24 cellular contexts compared by ENCODE assay signal in the genomic region with DNA sequence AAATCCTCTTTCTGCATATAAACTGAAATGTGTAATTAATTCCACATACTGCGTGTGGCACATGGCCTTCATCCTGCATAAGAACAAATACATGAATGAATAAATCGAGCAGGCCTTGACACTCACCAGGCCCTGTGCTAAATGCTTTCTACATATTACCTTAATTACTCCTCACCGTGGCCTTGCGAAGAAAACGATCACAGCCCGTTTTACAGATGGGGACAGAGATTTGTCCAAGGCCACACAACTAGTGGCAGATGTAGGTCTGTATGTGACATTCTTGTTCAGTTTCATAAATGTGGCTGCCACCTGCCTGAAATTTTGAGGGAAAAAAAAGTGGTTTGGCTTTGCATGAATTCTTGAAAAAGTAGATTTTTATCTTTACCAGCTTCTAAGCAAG.
"Had no signal": no experiment of that assay in that cellular context is flagged by ENCODE, and none has a peak within 500 bp of the region (broad histone marks: within the 10 kb centered on the region; RNA-seq: fewer than 3 reads in every experiment).

No MANE protein-coding gene starts in this region.

- H3K4me3 Mint-ChIP-seq: activated CD4-positive, alpha-beta memory T cell treated with anti-CD3 and anti-CD28 coated beads, Interleukin-2, amount 10 ng/mL, durations not matched to agents 7 days and 5 days; activated CD4-positive, alpha-beta T cell treated with anti-CD3 and anti-CD28 coated beads, Interleukin-2, amount 10 ng/mL, durations not matched to agents 7 days and 5 days; activated naive CD4-positive, alpha-beta T cell treated with anti-CD3 and anti-CD28 coated beads, Interleukin-2, amount 10 ng/mL, durations not matched to agents 7 days and 5 days; activated naive CD8-positive, alpha-beta T cell treated with anti-CD3 and anti-CD28 coated beads for 36 hours; activated T-cell treated with anti-CD3 and anti-CD28 coated beads, Interleukin-2, amount 50 U/mL, for 72 hours; T-cell had no signal

- H3K36me3 ChIP-seq: Peyer's patch, SJCRH30 had no signal

- ATAC-seq: activated T-cell treated with anti-CD3 and anti-CD28 coated beads, Interleukin-2, amount 50 U/mL, for 72 hours; T-cell had no signal

- H3K36me3 Mint-ChIP-seq: activated naive CD4-positive, alpha-beta T cell treated with anti-CD3 and anti-CD28 coated beads, Interleukin-2, amount 10 ng/mL, durations not matched to agents 7 days and 5 days; activated naive CD8-positive, alpha-beta T cell treated with anti-CD3 and anti-CD28 coated beads for 36 hours; T-cell had no signal

- H3K27ac ChIP-seq: Peyer's patch, RWPE1, SJCRH30, VCaP had no signal

- H3K4me3 ChIP-seq: Peyer's patch, SJCRH30 had no signal

- H3K27me3 ChIP-seq: Peyer's patch, SJCRH30 had no signal

- H3K4me1 ChIP-seq: SJCRH30 had no signal

- H3K27ac Mint-ChIP-seq: activated CD4-positive, alpha-beta memory T cell treated with anti-CD3 and anti-CD28 coated beads, Interleukin-2, amount 10 ng/mL, durations not matched to agents 7 days and 5 days; activated CD4-positive, alpha-beta T cell treated with anti-CD3 and anti-CD28 coated beads, Interleukin-2, amount 10 ng/mL, durations not matched to agents 7 days and 5 days; activated naive CD4-positive, alpha-beta T cell treated with anti-CD3 and anti-CD28 coated beads, Interleukin-2, amount 10 ng/mL, durations not matched to agents 7 days and 5 days; activated naive CD8-positive, alpha-beta T cell treated with anti-CD3 and anti-CD28 coated beads for 36 hours; activated T-cell treated with anti-CD3 and anti-CD28 coated beads, Interleukin-2, amount 50 U/mL, for 72 hours; activated T-helper 2 cell treated with anti-CD3 and anti-CD28 coated beads, Interferon-gamma antibody, Interleukin-2, Interleukin-4, amounts not matched to agents 10 μg/mL and 5 μg/mL and 100 μg/mL, durations not matched to agents 14 hours and 24 hours and 36 hours; T-cell had no signal

- DNase-seq: activated CD4-positive, alpha-beta memory T cell treated with anti-CD3 and anti-CD28 coated beads, Interleukin-2, amount 10 ng/mL, durations not matched to agents 7 days and 5 days; activated CD4-positive, alpha-beta T cell treated with anti-CD3 and anti-CD28 coated beads, Interleukin-2, amount 10 ng/mL, durations not matched to agents 7 days and 5 days; activated CD4-positive, CD25-positive, alpha-beta regulatory T cell; activated CD8-positive, alpha-beta memory T cell treated with anti-CD3 and anti-CD28 coated beads, Interleukin-2, amount 50 U/mL, for 4 hours; activated gamma-delta T cell treated with Interleukin-2 at 50 U/mL for 16 hours; activated naive CD4-positive, alpha-beta T cell treated with anti-CD3 and anti-CD28 coated beads, Interleukin-2, amount 10 ng/mL, durations not matched to agents 7 days and 5 days; activated naive CD8-positive, alpha-beta T cell treated with anti-CD3 and anti-CD28 coated beads for 36 hours; activated T-cell treated with anti-CD3 and anti-CD28 coated beads, Interleukin-2, amount 50 U/mL, for 72 hours; anterior cingulate cortex; cerebellar nuclear complex; KG1; NCI-H1048; NCI-H1417; NCI-H1930; NCI-H2171; NCI-H226; NCI-H526; NCI-H82; SJCRH30; T-cell had no signal

- H3K9me3 Mint-ChIP-seq: activated CD4-positive, alpha-beta memory T cell treated with anti-CD3 and anti-CD28 coated beads, Interleukin-2, amount 10 ng/mL, durations not matched to agents 7 days and 5 days; activated CD4-positive, alpha-beta T cell treated with anti-CD3 and anti-CD28 coated beads, Interleukin-2, amount 10 ng/mL, durations not matched to agents 7 days and 5 days; activated naive CD4-positive, alpha-beta T cell treated with anti-CD3 and anti-CD28 coated beads, Interleukin-2, amount 10 ng/mL, durations not matched to agents 7 days and 5 days; activated naive CD8-positive, alpha-beta T cell treated with anti-CD3 and anti-CD28 coated beads for 36 hours; activated T-cell treated with anti-CD3 and anti-CD28 coated beads, Interleukin-2, amount 50 U/mL, for 72 hours; activated T-helper 2 cell treated with anti-CD3 and anti-CD28 coated beads, Interferon-gamma antibody, Interleukin-2, Interleukin-4, amounts not matched to agents 10 μg/mL and 5 μg/mL and 100 μg/mL, durations not matched to agents 14 hours and 24 hours and 36 hours; T-cell had no signal

- H3K9me3 ChIP-seq: Peyer's patch, SJCRH30 had no signal
